ENCODE assay signal across 8 cellular contexts in the genomic region with DNA sequence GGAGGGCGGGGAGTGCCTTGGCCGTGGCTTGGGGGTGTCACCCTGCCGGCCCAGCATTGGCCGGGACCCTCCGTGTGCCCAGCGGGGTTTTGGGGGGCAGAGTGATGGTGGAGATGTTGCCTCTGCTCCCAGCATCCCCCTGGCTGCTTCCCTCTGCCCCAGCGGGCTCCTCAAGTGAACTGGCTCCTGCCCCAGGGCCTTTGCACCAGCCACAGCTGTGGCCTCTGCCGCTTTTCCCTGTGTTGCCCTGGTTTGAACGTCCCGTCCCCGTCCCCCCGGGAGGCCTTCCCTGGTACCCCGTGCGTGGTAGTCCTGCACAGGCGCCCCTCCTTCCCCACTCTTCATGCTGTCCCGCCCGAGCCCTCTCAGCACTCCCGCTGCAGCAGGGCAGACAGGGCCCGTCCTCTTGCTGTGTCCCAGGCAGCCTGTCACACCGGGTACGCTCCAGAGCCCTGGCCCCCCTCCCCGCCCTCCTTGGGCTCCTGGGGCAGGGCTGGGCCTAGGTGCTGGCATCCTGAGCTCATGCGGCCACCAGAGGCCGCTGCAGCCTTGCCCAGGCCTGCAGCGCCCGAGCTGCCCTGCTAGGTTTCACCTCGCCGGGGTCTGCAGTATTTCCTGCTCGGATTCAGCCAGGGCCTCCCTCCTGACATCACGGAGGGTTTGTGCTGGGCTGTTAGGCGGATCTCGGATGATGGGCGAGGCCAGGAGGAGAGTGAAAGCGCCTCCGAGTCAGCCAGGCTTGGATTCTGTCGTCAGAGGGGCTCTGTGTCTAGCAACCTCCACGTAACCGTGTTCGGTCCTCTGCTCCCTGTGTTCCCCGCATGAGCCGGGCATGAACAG. TPM values are rescaled to one million over a fixed set of nuclear protein-coding genes. Genes with fewer than 3 reads are reported as not detected.
DNase-seq lines count a peak whose midpoint lies in the region; ATAC-seq lines count a peak whose summit lies in the region.

No MANE protein-coding gene starts in this region.

- peaks cover 0 to 4% (median 0%) of the 10 kb centered on the region in 7 donors for H3K4me1 Mint-ChIP-seq in naive thymus-derived CD4-positive, alpha-beta T cell

- H3K27me3 ChIP-seq in naive thymus-derived CD4-positive, alpha-beta T cell (ENCODE audit: control insufficient read depth in 2 of 2, insufficient read depth in 2 of 2, low read length in 2 of 2) = no peaks in the 10 kb centered on the region

- ATAC-seq in GM19351 (IDR thresholded peaks at IDR 0.05; ENCODE audit: unreplicated experiment) (peak; percentile 95), esophagus mucosa (peak; percentile 84)
- ATAC-seq in naive thymus-derived CD4-positive, alpha-beta T cell = peak; percentile 93

- H3K4me3 ChIP-seq in naive thymus-derived CD4-positive, alpha-beta T cell (ENCODE audit: low read length) = no peak overlapping the region

- peak overlapping the region in 2 of 9 donors; percentile 38 to 64 for H3K27ac Mint-ChIP-seq in naive thymus-derived CD4-positive, alpha-beta T cell

- peaks cover 0 to 55% (median 0%) of the 10 kb centered on the region in 3 experiments for H3K36me3 ChIP-seq in naive thymus-derived CD4-positive, alpha-beta T cell (ENCODE audit: control insufficient read depth in 2 of 3, insufficient read depth in 3 of 3, low read length in 3 of 3)

- intact Hi-C loops in naive thymus-derived CD4-positive, alpha-beta T cell (cut with micrococcal nuclease) = loop anchor here (1.0 to 5.0 kb wide), 10 partner anchors 36 to 464 kb away; a partner anchor contains a TSS

- H3K36me3 Mint-ChIP-seq in naive thymus-derived CD4-positive, alpha-beta T cell = no peaks in the 10 kb centered on the region

- peaks cover 0 to 4% of the 10 kb centered on the region in 2 donors for H3K4me1 ChIP-seq in naive thymus-derived CD4-positive, alpha-beta T cell (ENCODE audit: control insufficient read depth in 2 of 2, insufficient read depth in 2 of 2, low read length in 2 of 2)

- CTCF ChIA-PET in naive thymus-derived CD4-positive, alpha-beta T cell (lab: Charles Lee) = interaction anchor here (0.6 to 1.4 kb wide), 23 partner anchors 9 to 463 kb away, joined by 3 to 16 read pairs (median 4); a partner anchor contains a TSS

- H3K4me3 Mint-ChIP-seq in naive thymus-derived CD4-positive, alpha-beta T cell = peak overlapping the region in 5 of 10 donors; percentile 9 to 74 (median 54)

- H3K27me3 Mint-ChIP-seq in naive thymus-derived CD4-positive, alpha-beta T cell = no peaks in the 10 kb centered on the region

- H3K9me3 Mint-ChIP-seq in naive thymus-derived CD4-positive, alpha-beta T cell = no peaks in the 10 kb centered on the region

- H3K9me3 ChIP-seq in naive thymus-derived CD4-positive, alpha-beta T cell (ENCODE audit: control insufficient read depth in 2 of 3, low read length in 3 of 3) = no peaks in the 10 kb centered on the region

- POLR2A ChIA-PET in naive thymus-derived CD4-positive, alpha-beta T cell (lab: Charles Lee) = interaction anchor here (0.6 to 1.5 kb wide), 5 partner anchors 32 to 922 kb away, joined by 3 to 9 read pairs (median 4); no protein-coding TSS in a partner anchor

- DNase-seq in Ammon's horn (ENCODE audit: low spot score) (peak; percentile 69), HK-2 (ENCODE audit: unreplicated experiment) (peak; percentile 74), NOMO-1 treated with DMSO at 0.1 percent for 48 hours (lab: John Stamatoyannopoulos, UW; ENCODE audit: unreplicated experiment) (peak; percentile 63)
- DNase-seq in activated CD8-positive, alpha-beta memory T cell treated with anti-CD3 and anti-CD28 coated beads, Interleukin-2, amount 50 U/mL, for 48 hours = peak; percentile 79
- peak; percentile 63 to 82 (median 76) for DNase-seq in naive thymus-derived CD4-positive, alpha-beta T cell
- peak; percentile 60 to 80 (median 67) for DNase-seq in stimulated activated naive CD4-positive, alpha-beta T cell (lab: John Stamatoyannopoulos, UW)

- H3K27ac ChIP-seq in naive thymus-derived CD4-positive, alpha-beta T cell (ENCODE audit: low read depth, low read length) = no peak overlapping the region

RNA-seq across cellular contexts. Expression of a gene that starts 9.5 kb away (rescaled TPM):
- 18.1 TPM for total RNA-seq in esophagus mucosa
- total RNA-seq in naive thymus-derived CD4-positive, alpha-beta T cell = 10 to 100 TPM; 19.3 to 27.1 (median 21.1) TPM
- 10 to 100 TPM; 16.9 to 29.0 TPM for polyA plus RNA-seq in naive thymus-derived CD4-positive, alpha-beta T cell

RNA-seq across cellular contexts. Expression of a gene that starts 9.6 kb away (rescaled TPM):
- 9.0 TPM for total RNA-seq in esophagus mucosa
- 10 to 100 TPM; 33.2 to 54.8 (median 50.6) TPM for total RNA-seq in naive thymus-derived CD4-positive, alpha-beta T cell
- 10 to 100 TPM in 1 of 2 donors, 1 to 10 TPM in 1; 8.8 to 15.6 TPM for polyA plus RNA-seq in naive thymus-derived CD4-positive, alpha-beta T cell
